ENCODE assay signal across 9 cellular contexts in genomic region chr16:53952215-53953208, GRCh38.
A peak's percentile ranks its signal among the peaks of the same experiment; 100 is the strongest.
DNase-seq lines count a peak whose midpoint lies in the region; ATAC-seq, FAIRE-seq and TF ChIP-seq lines count a peak whose summit lies in the region.
"Had no signal": no experiment of that assay in that cellular context is flagged by ENCODE, and none has a peak within 500 bp of the region (broad histone marks: within the 10 kb centered on the region; RNA-seq: fewer than 3 reads in every experiment).

No MANE protein-coding gene starts in this region.

- no peaks in the 10 kb centered on the region for H3K9me3 ChIP-seq in CD4-positive, CD25-positive, alpha-beta regulatory T cell (ENCODE audit: control insufficient read depth in 2 of 2, low read length in 2 of 2)
- H3K9me3 ChIP-seq in heart right ventricle (no peaks in the 10 kb centered on the region), kidney (ENCODE audit: control insufficient read depth in 1 of 2, low read length in 2 of 2) (no peaks in the 10 kb centered on the region)

- H3K9me3 Mint-ChIP-seq in CD4-positive, CD25-positive, alpha-beta regulatory T cell = no peaks in the 10 kb centered on the region

- H3K36me3 ChIP-seq in CD4-positive, CD25-positive, alpha-beta regulatory T cell (ENCODE audit: control insufficient read depth, insufficient read depth, low read length) = no peaks in the 10 kb centered on the region
- H3K36me3 ChIP-seq in heart right ventricle (peaks cover 0 to 6% (median 0%) of the 10 kb centered on the region in 9 donors), kidney (ENCODE audit: control insufficient read depth in 1 of 2, insufficient read depth in 2 of 2, low read length in 2 of 2) (no peaks in the 10 kb centered on the region)

- no peak for TF ChIP-seq CTCF in heart right ventricle (IDR thresholded peaks at IDR 0.05)
- no peak for TF ChIP-seq CTCF in kidney (IDR thresholded peaks at IDR 0.05; ENCODE audit: borderline replicate concordance, extremely low read depth, insufficient read depth)

- 75 to 80% methylated on average over 7 of the region's 7 CpGs for WGBS in heart right ventricle, 2 donors

- H3K27ac Mint-ChIP-seq in CD4-positive, CD25-positive, alpha-beta regulatory T cell = peak overlapping the region; percentile 48 to 84 (median 84)

- FAIRE-seq in kidney (lab: Jason Lieb, UNC) = no peak

- H3K27me3 Mint-ChIP-seq in CD4-positive, CD25-positive, alpha-beta regulatory T cell = no peaks in the 10 kb centered on the region

- peaks cover 17% of the 10 kb centered on the region for H3K36me3 Mint-ChIP-seq in CD4-positive, CD25-positive, alpha-beta regulatory T cell

- H3K4me3 Mint-ChIP-seq in CD4-positive, CD25-positive, alpha-beta regulatory T cell = peak overlapping the region; percentile 12 to 81 (median 60)

- peak in 1 of 3 donors; percentile 70 for DNase-seq in CD4-positive, CD25-positive, alpha-beta regulatory T cell
- DNase-seq in MV-4-11 (lab: John Stamatoyannopoulos, UW) (peak; percentile 79), heart right ventricle (no peak), inferior parietal cortex (ENCODE audit: extremely low spot score) (no peak), mucosa of gallbladder (ENCODE audit: low spot score) (no peak), kidney (no peak)
- no peak for DNase-seq in stimulated activated CD4-positive, alpha-beta T cell treated with anti-CD3 and anti-CD28 coated beads, Interleukin-1b, Interleukin-23, amount 100 ng/mL, for 48 hours

- H3K27ac ChIP-seq in CD4-positive, CD25-positive, alpha-beta regulatory T cell (ENCODE audit: insufficient read depth, low read length, poor library complexity, severe bottlenecking) = no peak overlapping the region
- H3K27ac ChIP-seq in heart right ventricle = peak overlapping the region in 1 of 10 donors; percentile 31
- no peak overlapping the region for H3K27ac ChIP-seq in kidney (ENCODE audit: low read depth in 2 of 2, low read length in 2 of 2)

- H3K4me1 Mint-ChIP-seq in CD4-positive, CD25-positive, alpha-beta regulatory T cell = peaks cover 14 to 33% (median 26%) of the 10 kb centered on the region in 4 donors

- peak; percentile 57 to 71 for ATAC-seq in CD4-positive, CD25-positive, alpha-beta regulatory T cell (ENCODE audit: low read depth in 2 of 2)
- ATAC-seq in GM21381 (IDR thresholded peaks at IDR 0.05; ENCODE audit: unreplicated experiment) (peak; percentile 59), heart right ventricle (peak in 5 of 8 donors; percentile 25 to 68 (median 53))
- ATAC-seq: HCT116 had no signal

- no peak overlapping the region for H3K9ac ChIP-seq in kidney (ENCODE audit: low read length in 2 of 2)

- intact Hi-C loops in heart right ventricle (cut with DNase I) (loop anchor here in 2 of 10 donors (10.0 kb wide), 2 partner anchors 332 to 862 kb away; partner anchors contain the start of gene IRX3 (in 1 of the 2)), kidney (cut with DNase I) (no loop called here)

- peak overlapping the region; percentile 82 for H3K4me3 ChIP-seq in CD4-positive, CD25-positive, alpha-beta regulatory T cell (ENCODE audit: low read depth, low read length)
- H3K4me3 ChIP-seq in heart right ventricle = peak overlapping the region in 2 of 10 donors; percentile 5 to 11
- H3K4me3 ChIP-seq in kidney (ENCODE audit: low read length in 2 of 2) = peak overlapping the region in 1 of 2 donors; percentile 18

- H3K27me3 ChIP-seq in CD4-positive, CD25-positive, alpha-beta regulatory T cell (ENCODE audit: control insufficient read depth, insufficient read depth, low read length) = no peaks in the 10 kb centered on the region
- H3K27me3 ChIP-seq in heart right ventricle = no peaks in the 10 kb centered on the region

- H3K4me1 ChIP-seq in CD4-positive, CD25-positive, alpha-beta regulatory T cell (ENCODE audit: control insufficient read depth, insufficient read depth, low read length, poor library complexity, severe bottlenecking) = peaks cover 14% of the 10 kb centered on the region
- peaks cover 0 to 27% (median 12%) of the 10 kb centered on the region in 9 donors for H3K4me1 ChIP-seq in heart right ventricle
- H3K4me1 ChIP-seq in kidney (ENCODE audit: control insufficient read depth in 1 of 2, insufficient read depth in 1 of 2, low read depth in 1 of 2, low read length in 2 of 2) = no peaks in the 10 kb centered on the region
